In the genomic region with DNA sequence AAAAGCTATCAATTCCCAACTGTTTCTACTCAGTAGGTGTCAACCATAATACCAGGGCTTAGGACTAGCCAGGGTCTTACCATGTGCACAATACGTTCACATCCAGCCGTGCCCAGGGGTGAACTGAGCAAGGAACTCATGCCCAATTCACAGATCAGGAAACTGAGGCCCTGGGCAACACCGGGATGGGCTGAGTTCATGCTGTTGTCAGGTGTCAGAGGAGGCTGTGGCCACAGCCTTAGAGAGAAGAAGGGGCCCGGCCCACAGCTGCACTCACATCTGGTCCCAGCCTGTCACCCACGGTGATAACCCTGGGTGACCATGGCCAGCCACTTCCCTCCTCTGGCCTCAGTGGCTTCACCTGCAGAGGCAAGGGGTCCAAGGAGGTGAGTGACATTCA, we compare ENCODE assay signal across 15 cellular contexts.
A peak's percentile ranks its signal among the peaks of the same experiment; 100 is the strongest.
DNase-seq lines count a peak whose midpoint lies in the region; ATAC-seq, FAIRE-seq and TF ChIP-seq lines count a peak whose summit lies in the region.
"Had no signal": no experiment of that assay in that cellular context is flagged by ENCODE, and none has a peak within 500 bp of the region (broad histone marks: within the 10 kb centered on the region; RNA-seq: fewer than 3 reads in every experiment).

No MANE protein-coding gene starts in this region.

- no peak overlapping the region for H3K9ac ChIP-seq in smooth muscle cell (ENCODE audit: low read depth)

- no peaks in the 10 kb centered on the region for H3F3A ChIP-seq in smooth muscle cell (ENCODE audit: low read depth)

- no peak for ATAC-seq in CD4-positive, CD25-positive, alpha-beta regulatory T cell (ENCODE audit: low read depth in 2 of 2)
- no peak for ATAC-seq in stimulated activated effector memory CD8-positive, alpha-beta T cell treated with anti-CD3 and anti-CD28 coated beads, Interleukin-12 subunit alpha, Interleukin-12 subunit beta, amount 100 ng/mL, for 72 hours

- no peaks in the 10 kb centered on the region for H3K9me3 Mint-ChIP-seq in CD4-positive, CD25-positive, alpha-beta regulatory T cell
- H3K9me3 Mint-ChIP-seq in stimulated activated effector memory CD8-positive, alpha-beta T cell treated with anti-CD3 and anti-CD28 coated beads, Interleukin-12 subunit alpha, Interleukin-12 subunit beta, amount 100 ng/mL, for 72 hours, result no peaks in the 10 kb centered on the region
- H3K9me3 Mint-ChIP-seq: brain, nephron progenitor cell had no signal

- H3K4me2 ChIP-seq in smooth muscle cell, result no peak overlapping the region

- peak overlapping the region; percentile 67 to 89 (median 78) for H3K4me3 Mint-ChIP-seq in CD4-positive, CD25-positive, alpha-beta regulatory T cell
- H3K4me3 Mint-ChIP-seq in stimulated activated effector memory CD8-positive, alpha-beta T cell treated with anti-CD3 and anti-CD28 coated beads, Interleukin-12 subunit alpha, Interleukin-12 subunit beta, amount 100 ng/mL, for 72 hours, result peak overlapping the region; percentile 67
- H3K4me3 Mint-ChIP-seq: brain, nephron progenitor cell had no signal

- peaks cover 89% of the 10 kb centered on the region for H3K4me1 ChIP-seq in CD4-positive, CD25-positive, alpha-beta regulatory T cell (ENCODE audit: control insufficient read depth, insufficient read depth, low read length, poor library complexity, severe bottlenecking)
- peaks cover 70 to 95% (median 82%) of the 10 kb centered on the region in 3 donors for H3K4me1 ChIP-seq in esophagus squamous epithelium
- H3K4me1 ChIP-seq in smooth muscle cell (ENCODE audit: low read depth), result peaks cover 12% of the 10 kb centered on the region

- H3K27ac ChIP-seq in CD4-positive, CD25-positive, alpha-beta regulatory T cell (ENCODE audit: insufficient read depth, low read length, poor library complexity, severe bottlenecking), result peak overlapping the region; percentile 81
- peak overlapping the region; percentile 84 to 91 (median 88) for H3K27ac ChIP-seq in esophagus squamous epithelium
- H3K27ac ChIP-seq in smooth muscle cell (ENCODE audit: low read depth), result no peak overlapping the region
- H3K27ac ChIP-seq: VCaP had no signal

- no peaks in the 10 kb centered on the region for H3K27me3 ChIP-seq in CD4-positive, CD25-positive, alpha-beta regulatory T cell (ENCODE audit: control insufficient read depth, insufficient read depth, low read length)
- H3K27me3 ChIP-seq in esophagus squamous epithelium (no peaks in the 10 kb centered on the region), smooth muscle cell (ENCODE audit: low read depth) (no peaks in the 10 kb centered on the region)

- H3K9me3 ChIP-seq in CD4-positive, CD25-positive, alpha-beta regulatory T cell (ENCODE audit: control insufficient read depth in 2 of 2, low read length in 2 of 2), result no peaks in the 10 kb centered on the region
- H3K9me3 ChIP-seq in esophagus squamous epithelium (no peaks in the 10 kb centered on the region), smooth muscle cell (replicated peaks; ENCODE audit: low read depth) (no peaks in the 10 kb centered on the region)

- no peak overlapping the region for H3K4me3 ChIP-seq in CD4-positive, CD25-positive, alpha-beta regulatory T cell (ENCODE audit: low read depth, low read length)
- H3K4me3 ChIP-seq in esophagus squamous epithelium, result no peak overlapping the region
- no peak overlapping the region for H3K4me3 ChIP-seq in smooth muscle cell

- WGBS in esophagus squamous epithelium, 2 donors, result 59% methylated on average over 4 of the region's 5 CpGs; no CpG with 5 or more reads in 1 of the 2 donors
- WGBS in smooth muscle cell (ENCODE audit: low lambda C conversion rate), result over 99% methylated on average over 5 of the region's 5 CpGs

- TF ChIP-seq CTCF in esophagus squamous epithelium (IDR thresholded peaks at IDR 0.05) (no peak), smooth muscle cell (IDR thresholded peaks at IDR 0.05; ENCODE audit: borderline replicate concordance, insufficient read depth, poor library complexity, severe bottlenecking) (no peak)

- no peaks in the 10 kb centered on the region for H3K27me3 Mint-ChIP-seq in CD4-positive, CD25-positive, alpha-beta regulatory T cell
- H3K27me3 Mint-ChIP-seq: brain had no signal

- intact Hi-C loops in esophagus squamous epithelium (cut with DNase I), result loop anchor here (10.0 kb wide), 1 partner anchor 83 kb away; no protein-coding TSS in a partner anchor

- no peak for DNase-seq in CD4-positive, CD25-positive, alpha-beta regulatory T cell
- no peak for DNase-seq in GM19239 (ENCODE audit: insufficient read length, low spot score)
- no peak for DNase-seq in esophagus squamous epithelium (lab: John Stamatoyannopoulos, UW)
- DNase-seq in stimulated activated effector memory CD8-positive, alpha-beta T cell treated with anti-CD3 and anti-CD28 coated beads, Interleukin-12 subunit alpha, Interleukin-12 subunit beta, amount 100 ng/mL, for 72 hours (ENCODE audit: low spot score in 2 of 2), result no peak
- no peak for DNase-seq in smooth muscle cell (lab: John Stamatoyannopoulos, UW; ENCODE audit: unreplicated experiment)
- no peak for DNase-seq in stimulated activated naive CD4-positive, alpha-beta T cell treated with Interleukin-2 at 50 U/mL for 16 hours (lab: John Stamatoyannopoulos, UW)
- DNase-seq in anterior cingulate cortex (lab: John Stamatoyannopoulos, UW), result no peak
- DNase-seq: activated CD8-positive, alpha-beta memory T cell treated with anti-CD3 and anti-CD28 coated beads, Interleukin-2, amount 50 U/mL, for 4 hours; activated naive CD4-positive, alpha-beta T cell treated with anti-CD3 and anti-CD28 coated beads, Interleukin-2, amount 50 U/mL, for 16 hours; mammary epithelial cell; NCI-H2227 treated with DMSO at 0.1 percent for 48 hours; nephron progenitor cell; T-helper 1 cell had no signal

- FAIRE-seq in GM19239 (lab: Jason Lieb, UNC), result peak; percentile 8

- peaks cover 15 to 93% (median 62%) of the 10 kb centered on the region in 4 donors for H3K4me1 Mint-ChIP-seq in CD4-positive, CD25-positive, alpha-beta regulatory T cell
- H3K4me1 Mint-ChIP-seq in stimulated activated effector memory CD8-positive, alpha-beta T cell treated with anti-CD3 and anti-CD28 coated beads, Interleukin-12 subunit alpha, Interleukin-12 subunit beta, amount 100 ng/mL, for 72 hours, result peaks cover 95% of the 10 kb centered on the region

- peaks cover 7% of the 10 kb centered on the region for H3K36me3 ChIP-seq in CD4-positive, CD25-positive, alpha-beta regulatory T cell (ENCODE audit: control insufficient read depth, insufficient read depth, low read length)
- H3K36me3 ChIP-seq in esophagus squamous epithelium (peaks cover 0 to 15% (median 0%) of the 10 kb centered on the region in 3 donors), smooth muscle cell (ENCODE audit: low read depth) (no peaks in the 10 kb centered on the region)

- peak overlapping the region; percentile 73 to 97 (median 92) for H3K27ac Mint-ChIP-seq in CD4-positive, CD25-positive, alpha-beta regulatory T cell
- H3K27ac Mint-ChIP-seq in stimulated activated effector memory CD8-positive, alpha-beta T cell treated with anti-CD3 and anti-CD28 coated beads, Interleukin-12 subunit alpha, Interleukin-12 subunit beta, amount 100 ng/mL, for 72 hours, result peak overlapping the region; percentile 94

- peaks cover 17% of the 10 kb centered on the region for H3K36me3 Mint-ChIP-seq in CD4-positive, CD25-positive, alpha-beta regulatory T cell
- peaks cover 41% of the 10 kb centered on the region for H3K36me3 Mint-ChIP-seq in stimulated activated effector memory CD8-positive, alpha-beta T cell treated with anti-CD3 and anti-CD28 coated beads, Interleukin-12 subunit alpha, Interleukin-12 subunit beta, amount 100 ng/mL, for 72 hours

- no peak for TF ChIP-seq POLR2A in esophagus squamous epithelium (IDR thresholded peaks at IDR 0.05)

- no peak overlapping the region for H2AFZ ChIP-seq in smooth muscle cell (ENCODE audit: low read depth)

- H3K79me2 ChIP-seq in smooth muscle cell (ENCODE audit: low read depth), result no peaks in the 10 kb centered on the region

- H4K20me1 ChIP-seq in smooth muscle cell (ENCODE audit: low read depth), result peaks cover 29% of the 10 kb centered on the region
